1 cellular context compared by ENCODE assay signal in the genomic region with DNA sequence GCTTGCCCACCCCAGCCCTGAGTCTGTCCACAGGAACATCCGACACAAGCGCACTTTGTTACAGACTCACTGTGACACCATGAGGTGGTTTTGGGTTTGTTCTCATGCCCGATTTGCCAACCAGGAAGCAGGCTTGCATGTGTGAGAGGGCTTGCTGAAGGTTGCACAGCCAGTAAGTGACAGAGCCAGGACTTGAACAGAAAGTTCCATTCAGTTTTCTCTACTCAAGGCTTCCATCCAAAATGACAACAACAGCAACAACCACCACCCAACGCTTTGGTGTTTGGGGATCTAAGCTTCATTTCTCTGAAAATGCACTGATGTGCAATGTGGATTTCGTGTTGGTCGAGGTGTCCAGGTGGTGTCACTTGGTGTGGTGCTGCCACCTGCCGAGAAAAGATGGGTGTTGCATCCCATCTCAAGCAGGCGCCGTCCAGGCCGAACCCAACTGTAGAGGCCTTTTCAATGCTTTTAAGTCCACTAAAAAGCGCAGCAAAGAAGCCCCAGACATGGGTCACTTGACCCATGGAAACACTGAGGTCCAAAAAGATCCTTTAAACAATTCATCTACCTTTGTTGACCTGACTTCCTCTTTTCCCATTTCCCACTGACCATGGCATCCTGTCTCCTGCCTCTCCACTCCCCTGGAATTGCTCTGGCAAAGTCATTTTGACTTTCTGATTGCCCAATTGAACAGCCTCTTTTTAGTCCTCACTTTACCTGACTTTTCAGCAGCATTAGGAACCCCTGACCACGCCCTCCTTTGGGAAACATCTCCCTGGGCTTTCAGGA.
A peak's percentile ranks its signal among the peaks of the same experiment; 100 is the strongest.
TF ChIP-seq lines count a peak whose summit lies in the region.

No MANE protein-coding gene starts in this region.

TF ChIP-seq in GM12878, 131 proteins besides CTCF, POLR2A, EP300 and RAD21 (continued from another document):
- TF ChIP-seq MEF2B (IDR thresholded peaks at IDR 0.05; ENCODE audit: partially characterized antibody, poor library complexity, severe bottlenecking) = no peak
- 0 out of 2 replicates have a peak, but pooled peaks have one; percentile 20 for TF ChIP-seq IKZF1 (conservative IDR thresholded peaks at IDR 0.05)
